In the genomic region with DNA sequence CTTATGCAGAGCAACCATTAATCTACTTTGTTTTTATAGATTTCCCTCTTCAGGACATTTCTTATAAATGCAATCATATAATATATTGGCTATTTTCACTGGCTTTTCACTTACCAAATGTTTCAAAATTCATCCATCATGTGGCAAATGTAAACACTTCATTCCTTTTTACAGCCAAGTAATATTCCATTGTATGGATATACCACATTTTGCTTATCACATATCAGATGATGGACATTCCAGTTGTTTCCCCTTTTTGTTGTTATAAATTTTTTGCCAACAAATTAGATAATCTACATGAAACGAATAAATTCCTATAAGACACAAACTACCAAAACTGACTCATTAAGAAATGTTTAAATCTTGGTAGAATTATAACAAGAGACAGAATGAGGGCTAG, we compare ENCODE assay signal across 20 cellular contexts.
DNase-seq lines count a peak whose midpoint lies in the region; ATAC-seq and TF ChIP-seq lines count a peak whose summit lies in the region.
"Had no signal": no experiment of that assay in that cellular context is flagged by ENCODE, and none has a peak within 500 bp of the region (broad histone marks: within the 10 kb centered on the region; RNA-seq: fewer than 3 reads in every experiment).

No MANE protein-coding gene starts in this region.

- H3K27ac ChIP-seq in SK-N-SH (ENCODE audit: low read depth in 2 of 2, low read length in 1 of 2), result no peak overlapping the region
- no peak overlapping the region for H3K27ac ChIP-seq in A673 (ENCODE audit: low read depth, low read length, poor library complexity, severe bottlenecking)
- H3K27ac ChIP-seq in Panc1 (ENCODE audit: low read length), result no peak overlapping the region
- H3K27ac ChIP-seq in endodermal cell (ENCODE audit: low read depth, low read length), result no peak overlapping the region
- H3K27ac ChIP-seq: 22Rv1 had no signal

- peaks cover 62% of the 10 kb centered on the region for H3K79me2 ChIP-seq in SK-N-SH (ENCODE audit: insufficient read depth)

- H3K4me1 ChIP-seq in SK-N-SH (ENCODE audit: control insufficient read depth in 1 of 2, insufficient read depth in 2 of 2, low read depth in 1 of 2, low read length in 1 of 2) (no peaks in the 10 kb centered on the region), A673 (ENCODE audit: insufficient read depth, low read length, poor library complexity, severe bottlenecking) (peaks cover 35% of the 10 kb centered on the region), Panc1 (ENCODE audit: control insufficient read depth, insufficient read depth, low read length) (no peaks in the 10 kb centered on the region), endodermal cell (ENCODE audit: control insufficient read depth, insufficient read depth, low read length) (no peaks in the 10 kb centered on the region)

- peaks cover 12% of the 10 kb centered on the region for H4K20me1 ChIP-seq in SK-N-SH (ENCODE audit: insufficient read depth)

- in situ Hi-C loops in Panc1 (cut with HindIII; ENCODE audit: low pct_unique_long_range_greater_than_20kb, low sequenced_read_pairs), result no loop called here

- TF ChIP-seq EP300 in SK-N-SH (IDR thresholded peaks at IDR 0.05; ENCODE audit: borderline replicate concordance in 1 of 2, low read depth in 1 of 2, low read length in 1 of 2), result no peak

- CTCF ChIA-PET in SK-N-SH (lab: Yijun Ruan, JAX), result interaction anchor here (0.9 kb wide), 1 partner anchor 26 kb away, joined by 3 read pairs; no protein-coding TSS in a partner anchor
- CTCF ChIA-PET in A673 (lab: Charles Lee), result no interaction called here
- CTCF ChIA-PET in Panc1 (lab: Charles Lee), result no interaction called here

- H3K4me3 Mint-ChIP-seq in endodermal cell, result no peak overlapping the region
- H3K4me3 Mint-ChIP-seq: CD4-positive, alpha-beta memory T cell; GM23338; H9; HFFc6 had no signal

- H3K4me2 ChIP-seq in SK-N-SH, result no peak overlapping the region
- H3K4me2 ChIP-seq: GM23338 had no signal

- no peaks in the 10 kb centered on the region for H3K4me1 Mint-ChIP-seq in endodermal cell
- H3K4me1 Mint-ChIP-seq: GM23338, H9 had no signal

- H3K9me3 Mint-ChIP-seq in endodermal cell, result peaks cover 32% of the 10 kb centered on the region
- H3K9me3 Mint-ChIP-seq: HFFc6 had no signal

- ATAC-seq in SK-N-SH treated with all-trans-retinoic acid at 6 μM for 48 hours (no peak), Panc1 (no peak), Right ventricle myocardium inferior (no peak), GM19395 (IDR thresholded peaks at IDR 0.05; ENCODE audit: unreplicated experiment) (no peak)
- ATAC-seq: GM23338, HCT116 had no signal

- WGBS in SK-N-SH (ENCODE audit: low lambda C conversion rate), result 96% methylated on average over 1 of the region's 1 CpG
- 100% methylated on average over 1 of the region's 1 CpG; no CpG with 5 or more reads in 1 of the 2 experiments for WGBS in endodermal cell (ENCODE audit: insufficient coverage in 1 of 2, insufficient read length in 1 of 2), 2 experiments

- no peak for TF ChIP-seq RAD21 in SK-N-SH (IDR thresholded peaks at IDR 0.05; ENCODE audit: low read length)

- H3K27me3 ChIP-seq in SK-N-SH (ENCODE audit: insufficient read depth) (no peaks in the 10 kb centered on the region), A673 (replicated peaks; ENCODE audit: insufficient read depth, low read depth, low read length, poor library complexity) (no peaks in the 10 kb centered on the region), Panc1 (ENCODE audit: control insufficient read depth, insufficient read depth, low read length) (no peaks in the 10 kb centered on the region), endodermal cell (ENCODE audit: control insufficient read depth, insufficient read depth, low read length, poor library complexity, severe bottlenecking) (no peaks in the 10 kb centered on the region)

- TF ChIP-seq CTCF in SK-N-SH (IDR thresholded peaks at IDR 0.05) (no peak), A673 (conservative IDR thresholded peaks at IDR 0.05; ENCODE audit: low read depth, low read length) (no peak), Panc1 (IDR thresholded peaks at IDR 0.05) (no peak), endodermal cell (conservative IDR thresholded peaks at IDR 0.05) (no peak)

- POLR2A ChIA-PET in SK-N-SH (lab: Yijun Ruan, JAX) (no interaction called here), A673 (lab: Charles Lee; ENCODE audit: low non-redundant PET) (no interaction called here), Panc1 (lab: Charles Lee) (no interaction called here)

- intact Hi-C loops in A673 (cut with micrococcal nuclease; ENCODE audit: unreplicated experiment) (no loop called here), Panc1 (cut with micrococcal nuclease; ENCODE audit: unreplicated experiment) (no loop called here), Right ventricle myocardium inferior (cut with DNase I) (no loop called here)

- no peak for DNase-seq in SK-N-SH
- DNase-seq in A673 (ENCODE audit: low spot score), result no peak
- no peak for DNase-seq in Panc1 (ENCODE audit: low read depth, low spot score)
- no peak for DNase-seq in endodermal cell
- no peak for DNase-seq in cerebellum (ENCODE audit: low spot score)
- DNase-seq in Right ventricle myocardium inferior (ENCODE audit: missing footprints), result no peak
- DNase-seq: ACHN; C1 segment of cervical spinal cord; Calu3; CD4-positive, alpha-beta memory T cell; COR-L47; DMS53; DND-41; H9; HFFc6 had no signal

- H3F3A ChIP-seq in SK-N-SH (replicated peaks; ENCODE audit: insufficient read depth), result peaks cover 21% of the 10 kb centered on the region

- no peak overlapping the region for H2AFZ ChIP-seq in SK-N-SH (ENCODE audit: low read depth)
- H2AFZ ChIP-seq: GM23338 had no signal

- peaks cover 7% of the 10 kb centered on the region; the same call in 1 of the 2 replicates for H3K9me3 ChIP-seq in SK-N-SH
- H3K9me3 ChIP-seq in A673 (ENCODE audit: low read depth, low read length, poor library complexity, severe bottlenecking), result peaks cover 18% of the 10 kb centered on the region
- no peaks in the 10 kb centered on the region for H3K9me3 ChIP-seq in Panc1 (ENCODE audit: control insufficient read depth, insufficient read depth, low read depth, low read length)
- H3K9me3 ChIP-seq in endodermal cell (ENCODE audit: control insufficient read depth, low read length), result peaks cover 42% of the 10 kb centered on the region

- no peak overlapping the region for H3K4me3 ChIP-seq in SK-N-SH (ENCODE audit: low read depth in 2 of 2, low read length in 1 of 2)
- H3K4me3 ChIP-seq in A673 (ENCODE audit: low read depth, low read length, poor library complexity, severe bottlenecking), result peak overlapping the region; percentile 19
- no peak overlapping the region for H3K4me3 ChIP-seq in Panc1 (ENCODE audit: low read depth in 2 of 2, low read length in 2 of 2)
- H3K4me3 ChIP-seq in endodermal cell (ENCODE audit: low read length), result peak overlapping the region; percentile 7
- H3K4me3 ChIP-seq: GM23338 had no signal

- H3K9ac ChIP-seq in SK-N-SH (no peak overlapping the region), endodermal cell (ENCODE audit: extremely low read depth, low read length, poor library complexity, severe bottlenecking) (no peak overlapping the region)

- BruUV-seq in A673 (replicated peaks; lab: Mats Ljungman, UMichigan), result no TSS peak
- TSS peak; percentile 13 for BruUV-seq in Panc1 (replicated peaks; lab: Mats Ljungman, UMichigan)

- H3K36me3 ChIP-seq in SK-N-SH (replicated peaks in 1 of 2; ENCODE audit: control insufficient read depth in 1 of 2, insufficient read depth in 2 of 2, low read length in 1 of 2) (peaks cover 28 to 79% of the 10 kb centered on the region in 2 experiments), A673 (ENCODE audit: insufficient read depth, low read length, poor library complexity, severe bottlenecking) (peaks cover 66% of the 10 kb centered on the region), Panc1 (ENCODE audit: control insufficient read depth, insufficient read depth, low read length) (peaks cover 4% of the 10 kb centered on the region; the same call in 1 of the 2 replicates), endodermal cell (ENCODE audit: control insufficient read depth, insufficient read depth, low read length) (peaks cover 87% of the 10 kb centered on the region)

- H3K9me2 ChIP-seq in SK-N-SH, result no peaks in the 10 kb centered on the region

- H3K36me3 Mint-ChIP-seq in endodermal cell (ENCODE audit: low read depth), result peaks cover 80% of the 10 kb centered on the region

- H3K27ac Mint-ChIP-seq in endodermal cell, result no peak overlapping the region
- H3K27ac Mint-ChIP-seq: CD4-positive, alpha-beta memory T cell; GM23338; H9; HFFc6 had no signal

- H3K27me3 Mint-ChIP-seq in endodermal cell (ENCODE audit: insufficient read depth), result no peaks in the 10 kb centered on the region
- H3K27me3 Mint-ChIP-seq: CD4-positive, alpha-beta memory T cell had no signal

TF ChIP-seq in SK-N-SH treated with all-trans-retinoic acid at 6 μM for 48 hours, 23 proteins besides CTCF, POLR2A, EP300 and RAD21:
- TF ChIP-seq, protein P1, sequence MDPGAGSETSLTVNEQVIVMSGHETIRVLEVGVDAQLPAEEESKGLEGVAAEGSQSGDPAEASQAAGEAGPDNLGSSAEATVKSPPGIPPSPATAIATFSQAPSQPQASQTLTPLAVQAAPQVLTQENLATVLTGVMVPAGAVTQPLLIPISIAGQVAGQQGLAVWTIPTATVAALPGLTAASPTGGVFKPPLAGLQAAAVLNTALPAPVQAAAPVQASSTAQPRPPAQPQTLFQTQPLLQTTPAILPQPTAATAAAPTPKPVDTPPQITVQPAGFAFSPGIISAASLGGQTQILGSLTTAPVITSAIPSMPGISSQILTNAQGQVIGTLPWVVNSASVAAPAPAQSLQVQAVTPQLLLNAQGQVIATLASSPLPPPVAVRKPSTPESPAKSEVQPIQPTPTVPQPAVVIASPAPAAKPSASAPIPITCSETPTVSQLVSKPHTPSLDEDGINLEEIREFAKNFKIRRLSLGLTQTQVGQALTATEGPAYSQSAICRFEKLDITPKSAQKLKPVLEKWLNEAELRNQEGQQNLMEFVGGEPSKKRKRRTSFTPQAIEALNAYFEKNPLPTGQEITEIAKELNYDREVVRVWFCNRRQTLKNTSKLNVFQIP (CRISPR knock-in tag; IDR thresholded peaks at IDR 0.05; ENCODE audit: borderline replicate concordance, low read depth), result no peak
- peak; percentile 100 for TF ChIP-seq ZNF8 (CRISPR knock-in tag; IDR thresholded peaks at IDR 0.05)
TF ChIP-seq in SK-N-SH treated with all-trans-retinoic acid at 6 μM for 48 hours: peak in this region for 1.

TF ChIP-seq in SK-N-SH, 30 proteins besides CTCF, POLR2A, EP300 and RAD21 (continues in another document):
- no peak for TF ChIP-seq EZH2phosphoT487 (IDR thresholded peaks at IDR 0.05; ENCODE audit: borderline replicate concordance, low read depth)
- TF ChIP-seq, protein P2, sequence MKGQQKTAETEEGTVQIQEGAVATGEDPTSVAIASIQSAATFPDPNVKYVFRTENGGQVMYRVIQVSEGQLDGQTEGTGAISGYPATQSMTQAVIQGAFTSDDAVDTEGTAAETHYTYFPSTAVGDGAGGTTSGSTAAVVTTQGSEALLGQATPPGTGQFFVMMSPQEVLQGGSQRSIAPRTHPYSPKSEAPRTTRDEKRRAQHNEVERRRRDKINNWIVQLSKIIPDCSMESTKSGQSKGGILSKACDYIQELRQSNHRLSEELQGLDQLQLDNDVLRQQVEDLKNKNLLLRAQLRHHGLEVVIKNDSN (IDR thresholded peaks at IDR 0.05; ENCODE audit: borderline replicate concordance, low read depth), result no peak
- no peak for TF ChIP-seq TAF1 (IDR thresholded peaks at IDR 0.05; ENCODE audit: borderline replicate concordance, low read depth, low read length)
- TF ChIP-seq MEF2A (IDR thresholded peaks at IDR 0.05; ENCODE audit: borderline replicate concordance, low read depth), result no peak

Comparison
In these comparisons a context has a peak if more than half of its experiments do, and no peak if none do; other contexts are left out.
1. H3K4me3 ChIP-seq: peak in A673 (single experiment) and endodermal cell (single experiment); none in SK-N-SH (0 of 2) and Panc1 (0 of 2).